ENCODE assay signal across 9 cellular contexts in genomic region chr17:78325076-78325712, GRCh38. TPM values are rescaled to one million over a fixed set of nuclear protein-coding genes. Genes with fewer than 3 reads are reported as not detected.
DNase-seq lines count a peak whose midpoint lies in the region; TF ChIP-seq lines count a peak whose summit lies in the region.
"Had no signal": no experiment of that assay in that cellular context is flagged by ENCODE, and none has a peak within 500 bp of the region (broad histone marks: within the 10 kb centered on the region; RNA-seq: fewer than 3 reads in every experiment).

No MANE protein-coding gene starts in this region.

- DNase-seq in H9, result no peak
- peak; percentile 80 for DNase-seq in astrocyte of the hippocampus (ENCODE audit: low read depth, low spot score)
- DNase-seq in iris pigment epithelial cell (ENCODE audit: low read depth), result peak; percentile 67
- DNase-seq in spleen, result no peak
- DNase-seq in cerebellar cortex (ENCODE audit: low spot score), result no peak
- no peak for DNase-seq in ACHN
- DNase-seq in GM10266 (ENCODE audit: extremely low spot score), result no peak
- no peak for DNase-seq in middle frontal gyrus (ENCODE audit: extremely low spot score, low spot score)

- no peaks in the 10 kb centered on the region for H3K23me2 ChIP-seq in H9 (ENCODE audit: insufficient read length, low read depth, low read length, poor library complexity, severe bottlenecking)

- peak overlapping the region; percentile 15 for H2BK12ac ChIP-seq in H9 (ENCODE audit: insufficient read length, low read depth, low read length)

- no peak overlapping the region for H3K23ac ChIP-seq in H9 (ENCODE audit: insufficient read length, low read depth, low read length)

- H3T11ph ChIP-seq in H9 (ENCODE audit: low read length), result no peak overlapping the region

- H2AK5ac ChIP-seq in H9 (ENCODE audit: insufficient read length, low read length), result no peak overlapping the region

- no CpG with 5 or more reads among the region's 20 CpGs for WGBS in H9 (ENCODE audit: extremely low coverage, insufficient read length, low lambda C conversion rate)
- WGBS in spleen, 5 donors, result 71 to 90% (median 85%) methylated on average over 18 to 20 of the region's 20 CpGs

- H3K4ac ChIP-seq in H9 (ENCODE audit: low read depth, low read length), result no peak overlapping the region

- H3K27ac ChIP-seq in H9 (ENCODE audit: insufficient read length, low read depth, low read length) (no peak overlapping the region), spleen (peak overlapping the region in 7 of 8 donors; percentile 58 to 78 (median 68))

- in situ Hi-C loops in ACHN (cut with HindIII; ENCODE audit: low pct_ligation_motif_present, low pct_unique_long_range_greater_than_20kb, low sequenced_read_pairs), result no loop called here

- H2BK120ac ChIP-seq in H9 (ENCODE audit: low read depth, low read length, poor library complexity, severe bottlenecking), result no peak overlapping the region

- H3K27me3 ChIP-seq in H9 (ENCODE audit: insufficient read depth, low read length), result no peaks in the 10 kb centered on the region
- peaks cover 0 to 6% (median 0%) of the 10 kb centered on the region in 7 donors for H3K27me3 ChIP-seq in spleen (replicated peaks in 1 of 7)

- no peaks in the 10 kb centered on the region for H4K20me1 ChIP-seq in H9 (ENCODE audit: control insufficient read depth, insufficient read depth, insufficient read length)

- TF ChIP-seq CTCF in H9 (conservative IDR thresholded peaks at IDR 0.05), result no peak
- TF ChIP-seq CTCF in spleen (IDR thresholded peaks at IDR 0.05 in 8 of 11, conservative IDR thresholded peaks at IDR 0.05 in 3 of 11), result no peak
- no peak for TF ChIP-seq CTCF in GM10266 (IDR thresholded peaks at IDR 0.05; ENCODE audit: control insufficient read depth, insufficient read depth, low read depth, missing control alignments)

- no peak overlapping the region for H3K4me3 ChIP-seq in spleen

- H2BK20ac ChIP-seq in H9 (ENCODE audit: low read depth, low read length, poor library complexity, severe bottlenecking), result no peak overlapping the region

- H3K27me3 Mint-ChIP-seq in H9 (ENCODE audit: low read depth), result peaks cover 2% of the 10 kb centered on the region; the same call in 1 of the 2 replicates
- H3K27me3 Mint-ChIP-seq: central memory CD8-positive, alpha-beta T cell had no signal

- peak overlapping the region in 1 of 3 experiments; percentile 84; a peak in 1 of 7 replicates for H3K27ac Mint-ChIP-seq in H9

- H3K36me3 ChIP-seq in spleen, result no peaks in the 10 kb centered on the region

- no peak overlapping the region for H2AFZ ChIP-seq in H9 (ENCODE audit: low read length)

- H2BK5ac ChIP-seq in H9 (ENCODE audit: insufficient read length, low read length), result no peak overlapping the region

- no peak overlapping the region for H3K9ac ChIP-seq in H9 (ENCODE audit: extremely low read depth, insufficient read length, low read length)

- H3K9me3 ChIP-seq in H9 (ENCODE audit: control insufficient read depth, low read depth, low read length) (no peaks in the 10 kb centered on the region), spleen (no peaks in the 10 kb centered on the region)

- H4K8ac ChIP-seq in H9 (replicated peaks; ENCODE audit: insufficient read length, low read depth, low read length), result no peak overlapping the region

- H3K79me1 ChIP-seq in H9 (ENCODE audit: insufficient read depth, low read depth, low read length, poor library complexity, severe bottlenecking), result no peaks in the 10 kb centered on the region

- H3K4me1 ChIP-seq in H9 (ENCODE audit: insufficient read depth, low read length) (peaks cover 7% of the 10 kb centered on the region; the same call in 1 of the 2 replicates), spleen (peaks cover 0 to 49% (median 33%) of the 10 kb centered on the region in 6 donors)

- peak overlapping the region; percentile 75 for H3K18ac ChIP-seq in H9 (ENCODE audit: insufficient read length, low read depth, low read length)

- peak overlapping the region; percentile 58 for H3K14ac ChIP-seq in H9 (ENCODE audit: insufficient read depth, low read length)

- H3K4me2 ChIP-seq in H9 (ENCODE audit: insufficient read depth, insufficient read length, low read length), result peak overlapping the region; percentile 20

- no peak overlapping the region; a peak in 2 of 5 replicates for H3K4me3 Mint-ChIP-seq in H9
- H3K4me3 Mint-ChIP-seq: central memory CD8-positive, alpha-beta T cell had no signal

- intact Hi-C loops in spleen (cut with DNase I; ENCODE audit: low total_unique reads), result no loop called here

- H3K79me2 ChIP-seq in H9 (ENCODE audit: insufficient read depth, low read length), result no peaks in the 10 kb centered on the region

- no peak overlapping the region for H4K91ac ChIP-seq in H9 (ENCODE audit: insufficient read length, low read depth, low read length)

- no peaks in the 10 kb centered on the region for H3K36me3 Mint-ChIP-seq in H9 (ENCODE audit: insufficient read depth in 1 of 3, low read depth in 3 of 3)

- H3K56ac ChIP-seq in H9 (ENCODE audit: insufficient read length, low read depth, low read length), result no peak overlapping the region

- H4K5ac ChIP-seq in H9 (ENCODE audit: insufficient read length, low read depth, low read length), result no peak overlapping the region

- TF ChIP-seq POLR2A in spleen (IDR thresholded peaks at IDR 0.05), result no peak

- H3K9me3 Mint-ChIP-seq in H9, result no peaks in the 10 kb centered on the region
- H3K9me3 Mint-ChIP-seq: central memory CD8-positive, alpha-beta T cell had no signal

- peaks cover 24 to 30% of the 10 kb centered on the region in 2 experiments for H3K4me1 Mint-ChIP-seq in H9

- 0 out of 2 replicates have a peak overlapping the region, but pooled peaks have one; percentile 53 for H2BK15ac ChIP-seq in H9 (ENCODE audit: low read depth, low read length)

RNA-seq across cellular contexts. Expression of gene SOCS3, which starts 34.7 kb away (rescaled TPM):
- total RNA-seq in H9 (2021), result 9.5 and 9.6 TPM in 2 replicates
- total RNA-seq in spleen, result 100 to 1,000 TPM in 4 of 7 donors, 10 to 100 TPM in 3; 21.4 to 164 (median 103) TPM
- 10 to 100 TPM; 10.7 to 22.2 (median 12.2) TPM for polyA plus RNA-seq in spleen

RNA-seq across cellular contexts. Expression of gene PGS1, which starts 53.3 kb away (rescaled TPM):
- total RNA-seq in H9 (2021), result 41.8 and 45.7 TPM in 2 replicates
- 100 to 1,000 TPM in 6 of 7 donors, 10 to 100 TPM in 1; 60.1 to 217 (median 112) TPM for total RNA-seq in spleen
- 10 to 100 TPM; 20.0 to 34.7 (median 20.5) TPM for polyA plus RNA-seq in spleen

Comparison
In these comparisons a context has a peak if more than half of its experiments do, and no peak if none do; other contexts are left out.
1. DNase-seq: peak in astrocyte of the hippocampus (single experiment) and iris pigment epithelial cell (single experiment); none in H9 (single experiment), spleen (single experiment), cerebellar cortex (single experiment), ACHN (single experiment), GM10266 (single experiment) and middle frontal gyrus (single experiment).